ENCODE assay signal across 10 cellular contexts in the genomic region with DNA sequence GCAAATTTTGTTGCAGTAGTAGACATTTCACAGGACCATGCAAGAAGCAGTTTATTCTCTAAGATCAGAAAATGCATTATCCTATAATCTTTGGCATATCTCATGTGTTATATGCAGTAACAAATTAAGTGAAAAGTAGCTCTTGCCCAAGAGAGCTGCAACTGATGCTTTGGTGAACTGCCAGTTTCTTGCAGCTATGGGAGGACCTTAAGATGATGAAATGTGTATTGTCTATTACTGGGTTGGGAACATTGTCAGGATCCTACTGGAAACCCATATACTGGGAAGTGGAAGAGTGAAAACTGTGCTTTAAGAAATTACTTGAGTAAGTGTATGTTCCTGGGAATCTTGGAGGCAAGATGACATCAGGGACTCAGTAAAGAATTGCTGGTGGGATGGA.
"Had no signal": no experiment of that assay in that cellular context is flagged by ENCODE, and none has a peak within 500 bp of the region (broad histone marks: within the 10 kb centered on the region; RNA-seq: fewer than 3 reads in every experiment).

No MANE protein-coding gene starts in this region.

- H3K4me1 ChIP-seq: left lung, pancreas, sigmoid colon, stomach had no signal

- H3K4me3 ChIP-seq: left lung, mucosa of descending colon, pancreas, sigmoid colon, stomach had no signal

- ATAC-seq: left lung; mucosa of descending colon; naive thymus-derived CD8-positive, alpha-beta T cell had no signal

- H3K27ac ChIP-seq: left lung, pancreas, sigmoid colon, stomach had no signal

- H3K36me3 ChIP-seq: left lung, pancreas, sigmoid colon, stomach had no signal

- H3K27me3 ChIP-seq: left lung, pancreas, sigmoid colon, stomach had no signal

- DNase-seq: activated CD4-positive, CD25-positive, alpha-beta regulatory T cell treated with anti-CD3 and anti-CD28 coated beads, Interleukin-2, amount 50 U/mL, for 72 hours; activated naive CD4-positive, alpha-beta T cell treated with Interleukin-2 at 50 U/mL for 16 hours; left lung; mucosa of descending colon; naive thymus-derived CD8-positive, alpha-beta T cell; pancreas; sigmoid colon; stimulated activated CD4-positive, alpha-beta T cell treated with anti-CD3 and anti-CD28 coated beads, Interleukin-12 subunit alpha, Interleukin-12 subunit beta, amount 100 ng/mL, for 4 hours; stimulated activated CD4-positive, alpha-beta T cell treated with anti-CD3 and anti-CD28 coated beads, Interleukin-2, amount 100 ng/mL, for 24 hours; stomach had no signal

- H3K9me3 ChIP-seq: left lung, mucosa of descending colon, pancreas, sigmoid colon, stomach had no signal
